Comparison of ENCODE assay signal across 3 cellular contexts in the genomic region with DNA sequence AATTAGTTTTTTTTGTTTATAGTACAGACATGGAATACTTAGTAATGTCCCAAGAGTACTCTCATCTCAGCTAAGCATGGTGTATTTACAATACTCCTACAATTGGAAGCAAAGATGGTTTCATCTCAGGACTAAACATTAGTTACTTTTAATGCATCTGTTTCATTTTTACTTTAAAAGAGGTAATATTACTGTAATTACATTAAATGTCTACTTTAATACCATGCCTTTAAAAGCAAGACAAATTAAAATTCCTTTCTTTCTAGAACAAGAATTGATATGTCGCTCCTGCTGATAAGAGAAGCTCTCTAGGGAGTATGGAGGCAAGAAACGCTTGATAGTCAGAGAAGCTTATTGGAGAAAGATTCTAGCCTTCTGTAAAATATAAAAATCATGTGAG.
"Had no signal": no experiment of that assay in that cellular context is flagged by ENCODE, and none has a peak within 500 bp of the region (broad histone marks: within the 10 kb centered on the region; RNA-seq: fewer than 3 reads in every experiment).

No MANE protein-coding gene starts in this region.

- DNase-seq: GDM1, GF-D8 had no signal

- H3K4me3 ChIP-seq: GM12878 had no signal

- ATAC-seq: GM12878 had no signal
